ENCODE assay signal across 8 cellular contexts in genomic region chr10:102432162-102432950, GRCh38. TPM values are rescaled to one million over a fixed set of nuclear protein-coding genes. Genes with fewer than 3 reads are reported as not detected.
A peak's percentile ranks its signal among the peaks of the same experiment; 100 is the strongest.
DNase-seq lines count a peak whose midpoint lies in the region; ATAC-seq and TF ChIP-seq lines count a peak whose summit lies in the region.

A gene with protein sequence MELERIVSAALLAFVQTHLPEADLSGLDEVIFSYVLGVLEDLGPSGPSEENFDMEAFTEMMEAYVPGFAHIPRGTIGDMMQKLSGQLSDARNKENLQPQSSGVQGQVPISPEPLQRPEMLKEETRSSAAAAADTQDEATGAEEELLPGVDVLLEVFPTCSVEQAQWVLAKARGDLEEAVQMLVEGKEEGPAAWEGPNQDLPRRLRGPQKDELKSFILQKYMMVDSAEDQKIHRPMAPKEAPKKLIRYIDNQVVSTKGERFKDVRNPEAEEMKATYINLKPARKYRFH (minus strand): TSS chr10:102432574. CDS start chr10:102425188, 7,386 bp downstream.

- no peaks in the 10 kb centered on the region for H3K27me3 ChIP-seq in vagina

- H3K36me3 ChIP-seq in vagina: no peaks in the 10 kb centered on the region

- H3K9me3 ChIP-seq in vagina: no peaks in the 10 kb centered on the region

- peak within 1 kb of the TSS; percentile 70 for H3K27ac ChIP-seq in vagina

- intact Hi-C loops in T-helper 2 cell treated with Interferon-gamma antibody and Interleukin-4, amounts not matched to agents 100 ng/mL and 5 ng/mL, for 36 hours (cut with micrococcal nuclease): loop anchor here (1.0 to 2.0 kb wide), 7 partner anchors 11 to 280 kb away; partner anchors contain the start of genes ACTR1A and NOLC1
- intact Hi-C loops in left ventricle myocardium superior (cut with micrococcal nuclease) (no loop called here), vagina (cut with DNase I) (no loop called here)

- DNase-seq in NCI-H187 treated with DMSO at 0.1 percent for 48 hours (lab: John Stamatoyannopoulos, UW) (peak; percentile 48), anterior cingulate cortex (lab: John Stamatoyannopoulos, UW) (peak; percentile 52 to 98 (median 93)), left ventricle myocardium superior (peak; percentile 97), pulmonary artery endothelial cell (ENCODE audit: low read depth, low spot score) (peak; percentile 84), vagina (ENCODE audit: extremely low spot score in 2 of 2) (peak in 1 of 2 donors; percentile 94)

- H3K4me3 ChIP-seq in vagina: peak within 1 kb of the TSS; percentile 72 to 85

- TF ChIP-seq POLR2A in vagina (IDR thresholded peaks at IDR 0.05): no peak

- TF ChIP-seq CTCF in vagina (IDR thresholded peaks at IDR 0.05): no peak

- ATAC-seq in GM18499 (IDR thresholded peaks at IDR 0.05; ENCODE audit: insufficient read depth, unreplicated experiment) (peak; percentile 57), HG02943 (IDR thresholded peaks at IDR 0.05; ENCODE audit: low read depth, unreplicated experiment) (peak; percentile 83), left ventricle myocardium superior (peak; percentile 96)

- H3K4me1 ChIP-seq in vagina: peaks cover 10% of the 10 kb centered on the region

RNA-seq across cellular contexts. Expression of the gene that starts here (rescaled TPM):
- 61.5 and 61.8 TPM in 2 replicates for total RNA-seq in T-helper 2 cell treated with Interferon-gamma antibody and Interleukin-4, amounts not matched to agents 100 ng/mL and 5 ng/mL, for 36 hours
- total RNA-seq in left ventricle myocardium superior: 78.3 TPM
- 44.3 and 55.8 TPM in 2 replicates for total RNA-seq in pulmonary artery endothelial cell
- total RNA-seq in vagina: 52.1 TPM
